8 cellular contexts compared by ENCODE assay signal in genomic region chr6:31399589-31400466, GRCh38. TPM values are rescaled to one million over a fixed set of nuclear protein-coding genes. Genes with fewer than 3 reads are reported as not detected.
A peak's percentile ranks its signal among the peaks of the same experiment; 100 is the strongest.
DNase-seq lines count a peak whose midpoint lies in the region; ATAC-seq and TF ChIP-seq lines count a peak whose summit lies in the region.

No MANE protein-coding gene starts in this region.

- dilution Hi-C loops in IMR-90 (cut with HindIII; ENCODE audit: low sequenced_read_pairs, unreplicated experiment) = no loop called here

- DNase-seq in GM10266 (ENCODE audit: extremely low spot score) = peak; percentile 72
- peak; percentile 80 for DNase-seq in IMR-90
- DNase-seq in T-helper 17 cell = peak; percentile 33 to 58 (median 53)
- DNase-seq in astrocyte of the cerebellum (ENCODE audit: low read depth) = peak; percentile 71
- DNase-seq in right cardiac atrium = peak; percentile 95 to 98 (median 96)
- peak; percentile 57 to 96 (median 78) for DNase-seq in posterior cingulate gyrus
- peak; percentile 92 to 95 for DNase-seq in uterus

- TF ChIP-seq CTCF in GM10266 (IDR thresholded peaks at IDR 0.05; ENCODE audit: control insufficient read depth, insufficient read depth, low read depth, missing control alignments) = peak; percentile 90
- TF ChIP-seq CTCF in IMR-90 (conservative IDR thresholded peaks at IDR 0.05; ENCODE audit: low read depth, low read length) = peak; percentile 90
- peak; percentile 98 for TF ChIP-seq CTCF in astrocyte of the cerebellum (IDR thresholded peaks at IDR 0.05; ENCODE audit: low read depth, low read length, missing control alignments)
- TF ChIP-seq CTCF in uterus (IDR thresholded peaks at IDR 0.05) = peak; percentile 87 to 92 (median 90)

- H3K9me1 ChIP-seq in IMR-90 (ENCODE audit: insufficient read depth, low read length) = peaks cover 7% of the 10 kb centered on the region

- peak overlapping the region; percentile 58 for H4K5ac ChIP-seq in IMR-90 (ENCODE audit: low read depth, low read length)

- peaks cover 4 to 57% of the 10 kb centered on the region in 2 experiments; a peak in 3 of 4 replicates for H3K79me1 ChIP-seq in IMR-90 (ENCODE audit: low read depth in 1 of 2, low read length in 2 of 2)

- peak overlapping the region; percentile 95; the same call in 1 of the 2 replicates for H3K23ac ChIP-seq in IMR-90 (ENCODE audit: low read depth, low read length)

- TF ChIP-seq RAD21 in IMR-90 (IDR thresholded peaks at IDR 0.05; ENCODE audit: low read length) = peak; percentile 72

- TF ChIP-seq POLR2A in IMR-90 (IDR thresholded peaks at IDR 0.05; ENCODE audit: low read depth, low read length) (0 out of 2 replicates have a peak, but pooled peaks have one; percentile 22), uterus (IDR thresholded peaks at IDR 0.05) (peak; percentile 57 to 66)

- H3K9ac ChIP-seq in IMR-90 (ENCODE audit: low read depth, low read length) = peak overlapping the region; percentile 93

- peak overlapping the region; percentile 90 for H3K4ac ChIP-seq in IMR-90 (ENCODE audit: low read depth, low read length)

- H3K36me3 ChIP-seq in IMR-90 (ENCODE audit: control insufficient read depth, insufficient read depth, low read length) = no peaks in the 10 kb centered on the region
- no peaks in the 10 kb centered on the region for H3K36me3 ChIP-seq in uterus

- H3K4me1 ChIP-seq in IMR-90 (ENCODE audit: control insufficient read depth, insufficient read depth, low read length) (peaks cover 5% of the 10 kb centered on the region), right cardiac atrium (ENCODE audit: control insufficient read depth, insufficient read depth, low read length) (peaks cover 5% of the 10 kb centered on the region), uterus (peaks cover 6 to 15% of the 10 kb centered on the region in 2 donors)

- in situ Hi-C loops in IMR-90 (cut with MboI; ENCODE audit: low sequenced_read_pairs) (loop anchor here (5.0 kb wide), 1 partner anchor 42 kb away; no protein-coding TSS in a partner anchor), astrocyte of the cerebellum (cut with HindIII; ENCODE audit: low sequenced_read_pairs) (no loop called here)

- H3K18ac ChIP-seq in IMR-90 (ENCODE audit: low read depth, low read length) = peak overlapping the region; percentile 75

- H3K27ac Mint-ChIP-seq in T-helper 17 cell = peak overlapping the region; percentile 97

- H3K27me3 ChIP-seq in IMR-90 (ENCODE audit: control insufficient read depth, insufficient read depth, low read length) (no peaks in the 10 kb centered on the region), right cardiac atrium (ENCODE audit: control insufficient read depth, insufficient read depth) (no peaks in the 10 kb centered on the region), uterus (no peaks in the 10 kb centered on the region)

- peak overlapping the region; percentile 94 for H3K56ac ChIP-seq in IMR-90 (ENCODE audit: extremely low read depth, insufficient read depth, low read length)

- H2AK5ac ChIP-seq in IMR-90 (ENCODE audit: low read depth, low read length) = peak overlapping the region; percentile 74

- peak overlapping the region; percentile 89 to 92; a peak in 3 of 4 replicates for H4K8ac ChIP-seq in IMR-90 (ENCODE audit: low read depth in 2 of 2, low read length in 2 of 2)

- H4K91ac ChIP-seq in IMR-90 (ENCODE audit: insufficient read depth, low read depth, low read length) = peak overlapping the region; percentile 80

- H3K36me3 Mint-ChIP-seq in T-helper 17 cell (ENCODE audit: low read depth) = no peaks in the 10 kb centered on the region

- ATAC-seq in IMR-90 (ENCODE audit: low read depth) (peak; percentile 53), T-helper 17 cell (peak; percentile 41), right cardiac atrium (peak; percentile 89 to 91), GM18517 (IDR thresholded peaks at IDR 0.05; ENCODE audit: unreplicated experiment) (no peak)

- intact Hi-C loops in IMR-90 (cut with micrococcal nuclease) = loop anchor here (1.0 to 5.0 kb wide), 5 partner anchors 41 to 197 kb away; partner anchors contain the start of genes ATP6V1G2 and DDX39B
- intact Hi-C loops in right cardiac atrium (cut with DNase I) = loop anchor here in 2 of 4 donors (5.0 kb wide), 1 partner anchor 42 kb away; no protein-coding TSS in a partner anchor
- intact Hi-C loops in posterior cingulate gyrus (cut with DNase I) = loop anchor here (10.0 kb wide), 1 partner anchor 95 kb away; the partner anchor contains the start of gene MICB
- intact Hi-C loops in uterus (cut with DNase I; ENCODE audit: low total_unique reads) = loop anchor here (2.0 kb wide), 1 partner anchor 43 kb away; no protein-coding TSS in a partner anchor

- H2BK120ac ChIP-seq in IMR-90 (ENCODE audit: low read depth, low read length) = peak overlapping the region; percentile 88; the same call in 1 of the 2 replicates

- peak overlapping the region; percentile 96 for H2AFZ ChIP-seq in IMR-90 (replicated peaks; ENCODE audit: low read length, poor library complexity)

- WGBS in IMR-90 (ENCODE audit: extremely low coverage in 2 of 2, insufficient read length in 1 of 2), 2 experiments = 2 to 100% methylated on average over 1 to 28 of the region's 57 CpGs
- under 1% methylated on average over 57 of the region's 57 CpGs for WGBS in right cardiac atrium

- H4K20me1 ChIP-seq in IMR-90 (ENCODE audit: insufficient read depth, low read length) = peaks cover 23% of the 10 kb centered on the region

- H3K4me3 ChIP-seq in IMR-90 (ENCODE audit: insufficient read depth, low read depth, low read length) (peak overlapping the region; percentile 72), astrocyte of the cerebellum (ENCODE audit: low read depth, low read length) (peak overlapping the region; percentile 57), right cardiac atrium (ENCODE audit: low read length) (peak overlapping the region; percentile 95), uterus (peak overlapping the region; percentile 74 to 91)

- no peak overlapping the region for H2BK20ac ChIP-seq in IMR-90 (ENCODE audit: low read depth, low read length)

- H3K14ac ChIP-seq in IMR-90 (replicated peaks; ENCODE audit: low read depth, low read length) = peak overlapping the region; percentile 97

- no peaks in the 10 kb centered on the region for H3K27me3 Mint-ChIP-seq in T-helper 17 cell

- H3K27ac ChIP-seq in IMR-90 (ENCODE audit: insufficient read depth, low read length) = peak overlapping the region; percentile 94
- H3K27ac ChIP-seq in right cardiac atrium (ENCODE audit: low read length) = peak overlapping the region; percentile 100
- H3K27ac ChIP-seq in uterus = peak overlapping the region; percentile 96 to 99

- H3K4me3 Mint-ChIP-seq in T-helper 17 cell = peak overlapping the region; percentile 91

- BruUV-seq in IMR-90 (replicated peaks; lab: Mats Ljungman, UMichigan) = no TSS peak

- peak overlapping the region; percentile 92 for H2BK5ac ChIP-seq in IMR-90 (ENCODE audit: low read depth, low read length, poor library complexity, severe bottlenecking)

- POLR2A ChIA-PET in IMR-90 (lab: Charles Lee; ENCODE audit: unreplicated experiment) = no interaction called here

- no peak overlapping the region for H2BK15ac ChIP-seq in IMR-90 (ENCODE audit: low read depth, low read length)

- peak overlapping the region; percentile 66 for H3K4me2 ChIP-seq in IMR-90 (ENCODE audit: low read depth, low read length)

- H2AK9ac ChIP-seq in IMR-90 (replicated peaks; ENCODE audit: low read depth, low read length, poor library complexity) = peak overlapping the region; percentile 90

- CTCF ChIA-PET in IMR-90 (lab: Yijun Ruan, JAX) = interaction anchor here (0.7 to 1.2 kb wide), 3 partner anchors 36 to 199 kb away, joined by 3 read pairs; no protein-coding TSS in a partner anchor

- peaks cover 55% of the 10 kb centered on the region for H3K4me1 Mint-ChIP-seq in T-helper 17 cell

- H3K9me3 ChIP-seq in IMR-90 (ENCODE audit: control insufficient read depth, insufficient read depth, low read length) (no peaks in the 10 kb centered on the region), T-helper 17 cell (ENCODE audit: control insufficient read depth, low read length, poor library complexity, severe bottlenecking) (no peaks in the 10 kb centered on the region), right cardiac atrium (ENCODE audit: control insufficient read depth, low read length) (no peaks in the 10 kb centered on the region), uterus (no peaks in the 10 kb centered on the region)

TF ChIP-seq in IMR-90, 13 proteins besides CTCF, POLR2A, EP300 and RAD21:
- TF ChIP-seq RFX5 (IDR thresholded peaks at IDR 0.05; ENCODE audit: low read depth, low read length) (no peak), MAZ (IDR thresholded peaks at IDR 0.05; ENCODE audit: borderline replicate concordance, low read depth, low read length) (0 out of 2 replicates have a peak, but pooled peaks have one; percentile 19), ELK1 (IDR thresholded peaks at IDR 0.05; ENCODE audit: borderline replicate concordance, low read depth, low read length) (no peak), SMC3 (IDR thresholded peaks at IDR 0.05; ENCODE audit: low read depth, low read length) (peak; percentile 70)

RNA-seq across cellular contexts. Expression of gene MICA, which starts 3.6 kb away (rescaled TPM):
- total RNA-seq in IMR-90 (2012; rRNA removed) (52.2 and 55.9 TPM in 2 replicates), T-helper 17 cell (10 to 100 TPM; 11.2 to 11.5 TPM), right cardiac atrium (10 to 100 TPM; 10.1 to 13.6 (median 11.3) TPM), uterus (10 to 100 TPM in 3 of 4 donors, 1 to 10 TPM in 1; 9.1 to 31.7 (median 17.2) TPM)
- polyA plus RNA-seq in IMR-90 (2012; rRNA removed) (67.7 and 72.8 TPM in 2 replicates), right cardiac atrium (8.8 TPM)
- 42.3 and 47.1 TPM in 2 replicates for polyA plus RNA-seq in IMR-90 (2012; cell fraction: cytosol; rRNA removed)
- 62.2 and 62.4 TPM in 2 replicates for polyA plus RNA-seq in IMR-90 (2012; cell fraction: nucleus; rRNA removed; ENCODE audit: low replicate concordance)

RNA-seq across cellular contexts. Expression of gene HLA-B, which starts 42.8 kb away (rescaled TPM):
- total RNA-seq in IMR-90 (2012; rRNA removed) = 41.7 and 44.1 TPM in 2 replicates
- polyA plus RNA-seq in IMR-90 (2012; rRNA removed) = 259 and 309 TPM in 2 replicates
- polyA plus RNA-seq in IMR-90 (2012; cell fraction: cytosol; rRNA removed) = 346 and 472 TPM in 2 replicates
- 315 and 357 TPM in 2 replicates for polyA plus RNA-seq in IMR-90 (2012; cell fraction: nucleus; rRNA removed; ENCODE audit: low replicate concordance)
- 1,000 to 10,000 TPM; 7,013 to 7,159 TPM for total RNA-seq in T-helper 17 cell
- total RNA-seq in right cardiac atrium = 100 to 1,000 TPM; 283 to 475 (median 403) TPM
- polyA plus RNA-seq in right cardiac atrium = 448 TPM
- total RNA-seq in uterus = 1,000 to 10,000 TPM in 1 of 4 donors, 100 to 1,000 TPM in 3; 134 to 1,272 (median 737) TPM

Comparison
In these comparisons a context has a peak if more than half of its experiments do, and no peak if none do; other contexts are left out.
1. RNA of gene HLA-B, which starts 42.8 kb away (total RNA-seq): 7,013 to 7,159 TPM in T-helper 17 cell; 134 to 1,272 TPM in uterus, 283 to 475 TPM in right cardiac atrium and 41.7 to 44.1 TPM in IMR-90; every median in the first group is over 4 times any median in the second.
2. Peak in every context shown above with its lines, with median percentiles within 50 percentile points of each other: DNase-seq, CTCF ChIP-seq, H3K27ac ChIP-seq and H3K4me3 ChIP-seq.